8 cellular contexts compared by ENCODE assay signal in genomic region chr2:186485576-186485870, GRCh38. TPM values are rescaled to one million over a fixed set of nuclear protein-coding genes. Genes with fewer than 3 reads are reported as not detected.
A peak's percentile ranks its signal among the peaks of the same experiment; 100 is the strongest.
DNase-seq lines count a peak whose midpoint lies in the region; ATAC-seq and TF ChIP-seq lines count a peak whose summit lies in the region.

No MANE protein-coding gene starts in this region.

- H3K4me1 Mint-ChIP-seq in T-cell: peaks cover 59 to 64% (median 61%) of the 10 kb centered on the region in 3 donors
- H3K4me1 Mint-ChIP-seq in glutamatergic neuron (ENCODE audit: low read depth, unreplicated experiment): peaks cover 21% of the 10 kb centered on the region
- peaks cover 47% of the 10 kb centered on the region for H3K4me1 Mint-ChIP-seq in stimulated activated memory B cell treated with anti-CD40 and anti-IgM and Interleukin-4, amounts not matched to agents 10 μg/mL and 1 μg/mL and 100 μg/mL, for 72 hours

- peak overlapping the region; percentile 98 to 99 for H3K27ac Mint-ChIP-seq in T-cell
- peak overlapping the region; percentile 96 for H3K27ac Mint-ChIP-seq in glutamatergic neuron (ENCODE audit: unreplicated experiment)
- H3K27ac Mint-ChIP-seq in stimulated activated memory B cell treated with anti-CD40 and anti-IgM and Interleukin-4, amounts not matched to agents 10 μg/mL and 1 μg/mL and 100 μg/mL, for 72 hours: peak overlapping the region; percentile 94

- no peaks in the 10 kb centered on the region for H3K9me3 ChIP-seq in HEK293 (ENCODE audit: control insufficient read depth, insufficient read depth, low read depth, low read length)

- H3K27me3 Mint-ChIP-seq in T-cell: no peaks in the 10 kb centered on the region
- no peaks in the 10 kb centered on the region for H3K27me3 Mint-ChIP-seq in glutamatergic neuron (ENCODE audit: unreplicated experiment)
- no peaks in the 10 kb centered on the region for H3K27me3 Mint-ChIP-seq in stimulated activated memory B cell treated with anti-CD40 and anti-IgM and Interleukin-4, amounts not matched to agents 10 μg/mL and 1 μg/mL and 100 μg/mL, for 72 hours

- no peaks in the 10 kb centered on the region for H3K9me3 Mint-ChIP-seq in T-cell
- H3K9me3 Mint-ChIP-seq in glutamatergic neuron (ENCODE audit: unreplicated experiment): peaks cover 15% of the 10 kb centered on the region
- H3K9me3 Mint-ChIP-seq in stimulated activated memory B cell treated with anti-CD40 and anti-IgM and Interleukin-4, amounts not matched to agents 10 μg/mL and 1 μg/mL and 100 μg/mL, for 72 hours: no peaks in the 10 kb centered on the region

- H3K36me3 Mint-ChIP-seq in T-cell: peaks cover 15% of the 10 kb centered on the region
- no peaks in the 10 kb centered on the region for H3K36me3 Mint-ChIP-seq in glutamatergic neuron (ENCODE audit: unreplicated experiment)
- H3K36me3 Mint-ChIP-seq in stimulated activated memory B cell treated with anti-CD40 and anti-IgM and Interleukin-4, amounts not matched to agents 10 μg/mL and 1 μg/mL and 100 μg/mL, for 72 hours: peaks cover 23% of the 10 kb centered on the region

- peak overlapping the region; percentile 52 for H3K4me3 ChIP-seq in HEK293 (ENCODE audit: low read depth, low read length)

- DNase-seq in T-cell (no peak), glutamatergic neuron (no peak), G401 (ENCODE audit: low spot score) (no peak), NCI-H1436 treated with DMSO at 0.1 percent for 48 hours (lab: John Stamatoyannopoulos, UW) (no peak)

- peak overlapping the region; percentile 96 to 98 (median 98) for H3K4me3 Mint-ChIP-seq in T-cell
- H3K4me3 Mint-ChIP-seq in glutamatergic neuron (ENCODE audit: unreplicated experiment): peak overlapping the region; percentile 95
- H3K4me3 Mint-ChIP-seq in stimulated activated memory B cell treated with anti-CD40 and anti-IgM and Interleukin-4, amounts not matched to agents 10 μg/mL and 1 μg/mL and 100 μg/mL, for 72 hours: peak overlapping the region; percentile 86

- TF ChIP-seq CTCF in HEK293 (tag by site-specific recombination; IDR thresholded peaks at IDR 0.05) (no peak), glutamatergic neuron (IDR thresholded peaks at IDR 0.05; ENCODE audit: partially characterized antibody, unreplicated experiment) (no peak)

- CTCF ChIA-PET in HEK293 (lab: Yijun Ruan, JAX): interaction anchor here (0.6 to 1.2 kb wide), 3 partner anchors 20 to 905 kb away, joined by 3 read pairs; no protein-coding TSS in a partner anchor
- CTCF ChIA-PET in T-cell (lab: Charles Lee): interaction anchor here in 1 of 2 donors (0.9 to 2.1 kb wide), 5 partner anchors 18 to 156 kb away, joined by 3 to 7 read pairs (median 4); partner anchors contain the start of gene ITGAV

- in situ Hi-C loops in G401 (cut with HindIII; ENCODE audit: low sequenced_read_pairs): no loop called here

- peak overlapping the region; percentile 77 for H3K27ac ChIP-seq in HEK293 (ENCODE audit: extremely low read depth, low read depth, low read length)

- H3K4me1 ChIP-seq in HEK293 (ENCODE audit: control insufficient read depth, insufficient read depth, low read length): peaks cover 2% of the 10 kb centered on the region; the same call in 1 of the 2 replicates

- ATAC-seq in T-cell (replicated peaks in 1 of 4): no peak
- no peak for ATAC-seq in stimulated activated memory B cell treated with anti-CD40 and anti-IgM and Interleukin-4, amounts not matched to agents 10 μg/mL and 1 μg/mL and 100 μg/mL, for 72 hours
- no peak for ATAC-seq in GM18870 (IDR thresholded peaks at IDR 0.05; ENCODE audit: unreplicated experiment)
- ATAC-seq in HG02759 (IDR thresholded peaks at IDR 0.05; ENCODE audit: unreplicated experiment): no peak

- POLR2A ChIA-PET in HEK293 (lab: Yijun Ruan, JAX): interaction anchor here (0.7 to 2.8 kb wide), 6 partner anchors 13 to 128 kb away, joined by 3 to 28 read pairs (median 5); partner anchors contain the start of gene ITGAV
- POLR2A ChIA-PET in T-cell (lab: Charles Lee): interaction anchor here (0.6 to 1.3 kb wide), 4 partner anchors 17 to 778 kb away, joined by 3 to 9 read pairs (median 3); partner anchors contain the start of gene ITGAV (in 1 of the 2)

- H3K36me3 ChIP-seq in HEK293 (ENCODE audit: control insufficient read depth in 2 of 2, insufficient read depth in 1 of 2, low read length in 2 of 2): no peaks in the 10 kb centered on the region

TF ChIP-seq in HEK293, 187 proteins besides CTCF, POLR2A, EP300 and RAD21:
- TF ChIP-seq ZNF514 (tag by site-specific recombination; IDR thresholded peaks at IDR 0.05): no peak
- peak; percentile 89 for TF ChIP-seq PRDM1 (tag by site-specific recombination; IDR thresholded peaks at IDR 0.05)
- peak; percentile 9; the same call in 1 of the 2 replicates for TF ChIP-seq YY1 (tag by site-specific recombination; IDR thresholded peaks at IDR 0.05)
- TF ChIP-seq PRDM6 (tag by site-specific recombination; IDR thresholded peaks at IDR 0.05): peak; percentile 34; the same call in 1 of the 2 replicates
- TF ChIP-seq ZNF2 (tag by site-specific recombination; IDR thresholded peaks at IDR 0.05): 0 out of 2 replicates have a peak, but pooled peaks have one; percentile 11
- TF ChIP-seq SP2 (tag by site-specific recombination; IDR thresholded peaks at IDR 0.05): no peak
- TF ChIP-seq, protein P1, sequence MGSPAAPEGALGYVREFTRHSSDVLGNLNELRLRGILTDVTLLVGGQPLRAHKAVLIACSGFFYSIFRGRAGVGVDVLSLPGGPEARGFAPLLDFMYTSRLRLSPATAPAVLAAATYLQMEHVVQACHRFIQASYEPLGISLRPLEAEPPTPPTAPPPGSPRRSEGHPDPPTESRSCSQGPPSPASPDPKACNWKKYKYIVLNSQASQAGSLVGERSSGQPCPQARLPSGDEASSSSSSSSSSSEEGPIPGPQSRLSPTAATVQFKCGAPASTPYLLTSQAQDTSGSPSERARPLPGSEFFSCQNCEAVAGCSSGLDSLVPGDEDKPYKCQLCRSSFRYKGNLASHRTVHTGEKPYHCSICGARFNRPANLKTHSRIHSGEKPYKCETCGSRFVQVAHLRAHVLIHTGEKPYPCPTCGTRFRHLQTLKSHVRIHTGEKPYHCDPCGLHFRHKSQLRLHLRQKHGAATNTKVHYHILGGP (tag by site-specific recombination; IDR thresholded peaks at IDR 0.05): no peak

RNA-seq across cellular contexts. Expression of gene ZC3H15, which starts 0.5 kb away (rescaled TPM):
- 10 to 100 TPM; 44.4 to 83.6 (median 45.2) TPM for total RNA-seq in T-cell
- total RNA-seq in glutamatergic neuron (ENCODE audit: unreplicated experiment): 79.7 TPM
- total RNA-seq in G401 (2014; rRNA removed; shearing (Covaris generic)): 114 and 136 TPM in 2 replicates
